24 cellular contexts compared by ENCODE assay signal in the genomic region with DNA sequence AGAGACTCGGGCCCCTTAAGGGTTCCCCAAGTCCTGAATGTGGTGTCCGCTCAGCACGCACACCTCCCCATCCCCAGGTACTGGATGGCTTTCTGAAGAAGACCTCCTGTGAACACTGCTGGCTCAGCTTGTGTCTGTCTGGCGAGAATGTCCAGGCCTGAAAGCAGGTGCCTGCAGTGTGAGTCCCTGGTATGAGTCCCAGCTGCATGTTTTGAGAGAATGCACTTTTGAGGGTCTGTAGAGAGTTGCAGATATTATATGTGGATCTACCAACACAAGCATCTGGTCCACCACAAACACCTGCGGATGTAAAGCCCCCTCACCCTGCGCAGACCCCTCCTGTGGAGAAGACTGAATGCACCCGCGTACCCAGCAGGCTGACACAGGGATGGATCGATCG.
"Had no signal": no experiment of that assay in that cellular context is flagged by ENCODE, and none has a peak within 500 bp of the region (broad histone marks: within the 10 kb centered on the region; RNA-seq: fewer than 3 reads in every experiment).

No MANE protein-coding gene starts in this region.

- H3K4me3 Mint-ChIP-seq: activated CD4-positive, alpha-beta memory T cell treated with anti-CD3 and anti-CD28 coated beads, Interleukin-2, amount 10 ng/mL, durations not matched to agents 7 days and 5 days; activated CD8-positive, alpha-beta memory T cell treated with anti-CD3 and anti-CD28 coated beads, Interleukin-2, amount 10 ng/mL, durations not matched to agents 7 days and 5 days; activated naive CD8-positive, alpha-beta T cell treated with anti-CD3 and anti-CD28 coated beads for 36 hours; activated T-cell treated with anti-CD3 and anti-CD28 coated beads, Interleukin-2, amount 50 U/mL, for 72 hours; activated T-helper 17 cell treated with anti-CD3 and anti-CD28 coated beads, Interleukin-2, amount 50 U/mL, for 72 hours had no signal

- DNase-seq: activated CD4-positive, alpha-beta memory T cell treated with anti-CD3 and anti-CD28 coated beads, Interleukin-2, amount 10 ng/mL, durations not matched to agents 7 days and 5 days; activated CD4-positive, alpha-beta T cell treated with anti-CD3 and anti-CD28 coated beads for 1 hour; activated CD4-positive, alpha-beta T cell treated with anti-CD3 and anti-CD28 coated beads for 48 hours; activated CD4-positive, CD25-positive, alpha-beta regulatory T cell; activated CD8-positive, alpha-beta memory T cell treated with anti-CD3 and anti-CD28 coated beads for 24 hours; activated CD8-positive, alpha-beta memory T cell treated with anti-CD3 and anti-CD28 coated beads, Interleukin-2, amount 10 ng/mL, durations not matched to agents 7 days and 5 days; activated CD8-positive, alpha-beta memory T cell treated with anti-CD3 and anti-CD28 coated beads, Interleukin-2, amount 50 U/mL, for 48 hours; activated effector memory CD4-positive, alpha-beta T cell treated with anti-CD3 and anti-CD28 coated beads, Interleukin-2, amount 50 U/mL, for 16 hours; activated naive CD4-positive, alpha-beta T cell; activated naive CD4-positive, alpha-beta T cell treated with anti-CD3 and anti-CD28 coated beads, Interleukin-2, amount 50 U/mL, for 16 hours; activated naive CD8-positive, alpha-beta T cell treated with anti-CD3 and anti-CD28 coated beads for 36 hours; activated T-cell treated with anti-CD3 and anti-CD28 coated beads, Interleukin-2, amount 50 U/mL, for 72 hours; amniotic stem cell; brain microvascular endothelial cell; Kasumi-1; MG63; NCI-H1436 treated with DMSO at 0.1 percent for 48 hours; NCI-H345; NCI-H524 treated with DMSO at 0.1 percent for 48 hours; Right ventricle myocardium superior; T1000 had no signal

- H3K9me3 Mint-ChIP-seq: activated CD4-positive, alpha-beta memory T cell treated with anti-CD3 and anti-CD28 coated beads, Interleukin-2, amount 10 ng/mL, durations not matched to agents 7 days and 5 days; activated naive CD8-positive, alpha-beta T cell treated with anti-CD3 and anti-CD28 coated beads for 36 hours had no signal

- ATAC-seq: activated CD8-positive, alpha-beta memory T cell treated with anti-CD3 and anti-CD28 coated beads, Interleukin-2, amount 10 ng/mL, durations not matched to agents 7 days and 5 days; activated T-cell treated with anti-CD3 and anti-CD28 coated beads, Interleukin-2, amount 50 U/mL, for 72 hours; activated T-helper 17 cell treated with anti-CD3 and anti-CD28 coated beads, Interleukin-2, amount 50 U/mL, for 72 hours had no signal

- H3K27me3 ChIP-seq: brain microvascular endothelial cell, cardiac muscle cell, MG63 had no signal

- H3K36me3 ChIP-seq: brain microvascular endothelial cell, cardiac muscle cell, MG63, WERI-Rb-1 had no signal

- H3K4me3 ChIP-seq: cardiac muscle cell, MG63 had no signal

- H3K27ac Mint-ChIP-seq: activated CD4-positive, alpha-beta memory T cell treated with anti-CD3 and anti-CD28 coated beads, Interleukin-2, amount 10 ng/mL, durations not matched to agents 7 days and 5 days; activated CD8-positive, alpha-beta memory T cell treated with anti-CD3 and anti-CD28 coated beads, Interleukin-2, amount 10 ng/mL, durations not matched to agents 7 days and 5 days; activated naive CD8-positive, alpha-beta T cell treated with anti-CD3 and anti-CD28 coated beads for 36 hours; activated T-cell treated with anti-CD3 and anti-CD28 coated beads, Interleukin-2, amount 50 U/mL, for 72 hours; activated T-helper 17 cell treated with anti-CD3 and anti-CD28 coated beads, Interleukin-2, amount 50 U/mL, for 72 hours had no signal

- H3K9me3 ChIP-seq: MG63 had no signal

- H3K27ac ChIP-seq: brain microvascular endothelial cell, cardiac muscle cell, WERI-Rb-1 had no signal

- H3K4me1 Mint-ChIP-seq: activated CD4-positive, alpha-beta memory T cell treated with anti-CD3 and anti-CD28 coated beads, Interleukin-2, amount 10 ng/mL, durations not matched to agents 7 days and 5 days; activated CD8-positive, alpha-beta memory T cell treated with anti-CD3 and anti-CD28 coated beads, Interleukin-2, amount 10 ng/mL, durations not matched to agents 7 days and 5 days; activated naive CD8-positive, alpha-beta T cell treated with anti-CD3 and anti-CD28 coated beads for 36 hours; activated T-helper 17 cell treated with anti-CD3 and anti-CD28 coated beads, Interleukin-2, amount 50 U/mL, for 72 hours had no signal
